Comparison of ENCODE assay signal across 8 cellular contexts in the genomic region with DNA sequence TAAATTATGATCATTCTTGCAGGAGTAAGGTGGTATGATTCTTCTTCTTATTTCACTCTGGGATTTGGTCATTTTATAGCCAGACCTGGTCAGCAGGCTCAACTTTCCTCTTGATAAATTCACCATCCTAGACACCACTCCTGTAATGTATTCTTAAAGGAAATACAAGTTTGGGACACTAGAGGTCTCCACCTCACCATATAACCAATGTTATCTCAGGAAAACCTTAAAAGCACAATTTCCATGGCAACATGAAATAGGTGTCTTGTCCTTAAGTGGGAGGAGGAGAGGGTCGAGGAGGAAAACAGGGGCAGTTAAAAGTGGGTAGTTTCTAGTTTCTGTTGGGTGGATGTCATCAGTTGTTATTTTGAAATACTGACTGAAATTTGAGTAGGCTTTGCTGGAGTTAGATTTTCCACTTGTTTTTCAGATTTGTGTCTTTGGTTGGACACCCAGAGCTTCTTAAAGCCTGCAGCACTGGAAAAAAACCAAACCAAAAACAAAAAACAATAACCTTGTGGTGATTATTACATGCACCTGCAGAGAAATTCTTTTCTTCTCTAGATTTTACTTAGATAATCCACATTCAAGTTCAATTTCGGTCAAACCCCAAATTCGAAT.
A peak's percentile ranks its signal among the peaks of the same experiment; 100 is the strongest.
DNase-seq lines count a peak whose midpoint lies in the region; ATAC-seq and TF ChIP-seq lines count a peak whose summit lies in the region.

No MANE protein-coding gene starts in this region.

- H3K4me1 ChIP-seq in DND-41 (ENCODE audit: insufficient read depth, low read length) = peaks cover 3% of the 10 kb centered on the region; the same call in 1 of the 2 replicates
- no peaks in the 10 kb centered on the region for H3K4me1 ChIP-seq in esophagus muscularis mucosa
- H3K4me1 ChIP-seq in naive thymus-derived CD4-positive, alpha-beta T cell (ENCODE audit: control insufficient read depth in 2 of 2, insufficient read depth in 2 of 2, low read length in 2 of 2) = no peaks in the 10 kb centered on the region

- H3K9me3 Mint-ChIP-seq in naive thymus-derived CD4-positive, alpha-beta T cell = peaks cover 0 to 3% (median 0%) of the 10 kb centered on the region in 11 donors

- 59% methylated on average over 3 of the region's 3 CpGs for WGBS in esophagus muscularis mucosa

- H2AFZ ChIP-seq in DND-41 (ENCODE audit: low read depth, low read length) = no peak overlapping the region

- TF ChIP-seq CTCF in DND-41 (IDR thresholded peaks at IDR 0.05; ENCODE audit: borderline replicate concordance, extremely low read depth, low read length, poor library complexity, severe bottlenecking) (peak; percentile 88), esophagus muscularis mucosa (IDR thresholded peaks at IDR 0.05) (peak; percentile 47 to 64 (median 63))

- H3K36me3 ChIP-seq in DND-41 (ENCODE audit: insufficient read depth, low read length) = no peaks in the 10 kb centered on the region
- no peaks in the 10 kb centered on the region for H3K36me3 ChIP-seq in esophagus muscularis mucosa
- H3K36me3 ChIP-seq in naive thymus-derived CD4-positive, alpha-beta T cell (ENCODE audit: control insufficient read depth in 2 of 3, insufficient read depth in 3 of 3, low read length in 3 of 3) = no peaks in the 10 kb centered on the region

- no peaks in the 10 kb centered on the region for H3K27me3 ChIP-seq in DND-41 (ENCODE audit: insufficient read depth, low read length, poor library complexity)
- H3K27me3 ChIP-seq in esophagus muscularis mucosa = peaks cover 0 to 5% (median 0%) of the 10 kb centered on the region in 4 donors
- H3K27me3 ChIP-seq in naive thymus-derived CD4-positive, alpha-beta T cell (ENCODE audit: control insufficient read depth in 2 of 2, insufficient read depth in 2 of 2, low read length in 2 of 2) = no peaks in the 10 kb centered on the region

- H3K79me2 ChIP-seq in DND-41 (ENCODE audit: insufficient read depth, low read length) = no peaks in the 10 kb centered on the region

- H4K20me1 ChIP-seq in DND-41 (ENCODE audit: insufficient read depth, low read length) = no peaks in the 10 kb centered on the region

- ATAC-seq in DND-41 (ENCODE audit: insufficient read depth, low read depth) (peak; percentile 87), HG02610 (IDR thresholded peaks at IDR 0.05; ENCODE audit: unreplicated experiment) (peak; percentile 49), GM18907 (IDR thresholded peaks at IDR 0.05; ENCODE audit: unreplicated experiment) (no peak), GM19395 (IDR thresholded peaks at IDR 0.05; ENCODE audit: unreplicated experiment) (no peak)
- ATAC-seq in naive thymus-derived CD4-positive, alpha-beta T cell = peak; percentile 88

- in situ Hi-C loops in SK-MEL-5 (cut with HindIII; ENCODE audit: low pct_unique_long_range_greater_than_20kb, low sequenced_read_pairs) = no loop called here

- peaks cover 0 to 6% (median 0%) of the 10 kb centered on the region in 7 donors for H3K4me1 Mint-ChIP-seq in naive thymus-derived CD4-positive, alpha-beta T cell

- DNase-seq in DND-41 (no peak), SK-MEL-5 (ENCODE audit: low read depth, low spot score) (peak; percentile 68), esophagus muscularis mucosa (ENCODE audit: extremely low spot score) (no peak), mesenteric fat pad (ENCODE audit: low spot score) (no peak)
- peak in 7 of 9 donors; percentile 36 to 59 (median 43) for DNase-seq in naive thymus-derived CD4-positive, alpha-beta T cell

- H3K4me2 ChIP-seq in DND-41 (ENCODE audit: insufficient read depth, low read length) = no peak overlapping the region

- no peak overlapping the region for H3K9ac ChIP-seq in DND-41 (ENCODE audit: low read depth, low read length)

- no peaks in the 10 kb centered on the region for H3K9me3 ChIP-seq in DND-41 (ENCODE audit: insufficient read depth, low read length, severe bottlenecking)
- H3K9me3 ChIP-seq in esophagus muscularis mucosa = no peaks in the 10 kb centered on the region
- H3K9me3 ChIP-seq in naive thymus-derived CD4-positive, alpha-beta T cell (ENCODE audit: control insufficient read depth in 2 of 3, low read length in 3 of 3) = no peaks in the 10 kb centered on the region

- H3K4me3 Mint-ChIP-seq in naive thymus-derived CD4-positive, alpha-beta T cell = no peak overlapping the region

- H3K27ac ChIP-seq in DND-41 (ENCODE audit: low read length) (no peak overlapping the region), esophagus muscularis mucosa (replicated peaks in 1 of 4) (no peak overlapping the region)
- no peak overlapping the region for H3K27ac ChIP-seq in naive thymus-derived CD4-positive, alpha-beta T cell (ENCODE audit: low read depth, low read length)

- no peaks in the 10 kb centered on the region for H3K27me3 Mint-ChIP-seq in naive thymus-derived CD4-positive, alpha-beta T cell

- CTCF ChIA-PET in naive thymus-derived CD4-positive, alpha-beta T cell (lab: Charles Lee) = interaction anchor here (1.0 to 5.4 kb wide), 5 partner anchors 12 to 263 kb away, joined by 3 to 32 read pairs (median 4); no protein-coding TSS in a partner anchor

- TF ChIP-seq POLR2A in esophagus muscularis mucosa (IDR thresholded peaks at IDR 0.05; ENCODE audit: low read depth) = no peak

- intact Hi-C loops in esophagus muscularis mucosa (cut with DNase I) = loop anchor here (5.0 kb wide), 1 partner anchor 250 kb away; no protein-coding TSS in a partner anchor
- intact Hi-C loops in naive thymus-derived CD4-positive, alpha-beta T cell (cut with micrococcal nuclease) = loop anchor here (1.0 to 10.0 kb wide), 9 partner anchors 162 to 1270 kb away; a partner anchor contains a TSS

- POLR2A ChIA-PET in naive thymus-derived CD4-positive, alpha-beta T cell (lab: Charles Lee) = interaction anchor here (0.5 kb wide), 1 partner anchor 1625 kb away, joined by 3 read pairs; no protein-coding TSS in a partner anchor

- H3K4me3 ChIP-seq in DND-41 (ENCODE audit: low read depth in 1 of 2, low read length in 2 of 2) (no peak overlapping the region), esophagus muscularis mucosa (no peak overlapping the region)
- no peak overlapping the region for H3K4me3 ChIP-seq in naive thymus-derived CD4-positive, alpha-beta T cell (ENCODE audit: low read length)

- H3K36me3 Mint-ChIP-seq in naive thymus-derived CD4-positive, alpha-beta T cell = peaks cover 0 to 18% (median 8%) of the 10 kb centered on the region in 5 donors

- TF ChIP-seq EP300 in esophagus muscularis mucosa (IDR thresholded peaks at IDR 0.05) = no peak

- no peak overlapping the region for H3K27ac Mint-ChIP-seq in naive thymus-derived CD4-positive, alpha-beta T cell

Comparison
In these comparisons a context has a peak if more than half of its experiments do, and no peak if none do; other contexts are left out.
1. ATAC-seq: peak in DND-41 (single experiment), HG02610 (single experiment) and naive thymus-derived CD4-positive, alpha-beta T cell (single experiment); none in GM18907 (single experiment) and GM19395 (single experiment).
2. DNase-seq: peak in SK-MEL-5 (single experiment) and naive thymus-derived CD4-positive, alpha-beta T cell (7 of 9); none in DND-41 (single experiment), esophagus muscularis mucosa (single experiment) and mesenteric fat pad (single experiment).